In genomic region chr6:168815229-168815628, GRCh38 we compare ENCODE assay signal across 15 cellular contexts.
A peak's percentile ranks its signal among the peaks of the same experiment; 100 is the strongest.
DNase-seq lines count a peak whose midpoint lies in the region; ATAC-seq, FAIRE-seq and TF ChIP-seq lines count a peak whose summit lies in the region.
"Had no signal": no experiment of that assay in that cellular context is flagged by ENCODE, and none has a peak within 500 bp of the region (broad histone marks: within the 10 kb centered on the region; RNA-seq: fewer than 3 reads in every experiment).

No MANE protein-coding gene starts in this region.

- intact Hi-C loops in natural killer cell (cut with micrococcal nuclease): no loop called here

- ATAC-seq in natural killer cell (peak in 1 of 3 donors; percentile 44), RWPE2 (ENCODE audit: low read depth) (no peak)
- no peak for ATAC-seq in natural killer cell treated with Interleukin-12 subunit alpha and Interleukin-12 subunit beta and Interleukin-15 and Interleukin-18, amount 100 ng/mL, for 72 hours
- no peak for ATAC-seq in stimulated activated memory B cell treated with anti-CD40 and anti-IgM and Interleukin-4, amounts not matched to agents 10 μg/mL and 1 μg/mL and 100 μg/mL, for 72 hours

- H3K4me3 ChIP-seq in RWPE2 (ENCODE audit: severe bottlenecking): no peak overlapping the region
- H3K4me3 ChIP-seq in keratinocyte (ENCODE audit: control insufficient read depth in 2 of 3, extremely low read depth in 1 of 3, insufficient read depth in 2 of 3, low read depth in 1 of 3, low read length in 3 of 3): no peak overlapping the region
- H3K4me3 ChIP-seq in right atrium auricular region: no peak overlapping the region
- H3K4me3 ChIP-seq: dorsolateral prefrontal cortex, stomach had no signal

- peak; percentile 19 for TF ChIP-seq CTCF in natural killer cell (IDR thresholded peaks at IDR 0.05)
- TF ChIP-seq CTCF in RWPE2 (IDR thresholded peaks at IDR 0.05; ENCODE audit: poor library complexity, severe bottlenecking): peak; percentile 35
- peak; percentile 17 to 54 (median 29) for TF ChIP-seq CTCF in keratinocyte (optimal IDR thresholded peaks at IDR 0.05 in 1 of 3, IDR thresholded peaks at IDR 0.05 in 1 of 3, conservative IDR thresholded peaks at IDR 0.05 in 1 of 3; ENCODE audit: extremely low read depth in 1 of 3, insufficient read depth in 2 of 3, low read length in 3 of 3)
- TF ChIP-seq CTCF in right atrium auricular region (IDR thresholded peaks at IDR 0.05): no peak

- no peaks in the 10 kb centered on the region for H3K4me1 ChIP-seq in RWPE2 (ENCODE audit: insufficient read depth, poor library complexity, severe bottlenecking)
- no peaks in the 10 kb centered on the region for H3K4me1 ChIP-seq in keratinocyte (ENCODE audit: control insufficient read depth, extremely low read depth, insufficient read depth, low read length)
- no peaks in the 10 kb centered on the region for H3K4me1 ChIP-seq in right atrium auricular region
- H3K4me1 ChIP-seq: stomach had no signal

- H3K4me2 ChIP-seq in keratinocyte (ENCODE audit: control insufficient read depth, extremely low read depth, insufficient read depth, low read depth, low read length): no peak overlapping the region

- H3K79me2 ChIP-seq in keratinocyte (ENCODE audit: control insufficient read depth, insufficient read depth, low read length): no peaks in the 10 kb centered on the region

- H3K36me3 ChIP-seq in RWPE2 (ENCODE audit: low read depth): no peaks in the 10 kb centered on the region
- H3K36me3 ChIP-seq in keratinocyte (ENCODE audit: control insufficient read depth in 2 of 2, extremely low read depth in 1 of 2, insufficient read depth in 2 of 2, low read length in 2 of 2): no peaks in the 10 kb centered on the region
- H3K36me3 ChIP-seq in right atrium auricular region: no peaks in the 10 kb centered on the region
- H3K36me3 ChIP-seq: stomach had no signal

- no peaks in the 10 kb centered on the region for H3K9me1 ChIP-seq in keratinocyte (ENCODE audit: control insufficient read depth, extremely low read depth, insufficient read depth, low read length)

- no peak overlapping the region for H3K27ac Mint-ChIP-seq in natural killer cell
- no peak overlapping the region for H3K27ac Mint-ChIP-seq in natural killer cell treated with Interleukin-12 subunit alpha and Interleukin-12 subunit beta and Interleukin-15 and Interleukin-18, amount 100 ng/mL, for 72 hours
- no peak overlapping the region for H3K27ac Mint-ChIP-seq in stimulated activated memory B cell treated with anti-CD40 and anti-IgM and Interleukin-4, amounts not matched to agents 10 μg/mL and 1 μg/mL and 100 μg/mL, for 72 hours
- H3K27ac Mint-ChIP-seq: memory B cell had no signal

- H3K27me3 Mint-ChIP-seq in natural killer cell (ENCODE audit: low read depth in 2 of 2): peaks cover 17 to 18% of the 10 kb centered on the region in 2 donors
- peaks cover 0 to 9% of the 10 kb centered on the region in 2 donors for H3K27me3 Mint-ChIP-seq in natural killer cell treated with Interleukin-12 subunit alpha and Interleukin-12 subunit beta and Interleukin-15 and Interleukin-18, amount 100 ng/mL, for 72 hours
- no peaks in the 10 kb centered on the region for H3K27me3 Mint-ChIP-seq in stimulated activated memory B cell treated with anti-CD40 and anti-IgM and Interleukin-4, amounts not matched to agents 10 μg/mL and 1 μg/mL and 100 μg/mL, for 72 hours
- H3K27me3 Mint-ChIP-seq: memory B cell had no signal

- H2AFZ ChIP-seq in keratinocyte (ENCODE audit: control insufficient read depth, low read length): no peak overlapping the region

- H3K4me1 Mint-ChIP-seq in natural killer cell: peaks cover 5 to 11% of the 10 kb centered on the region in 2 donors
- peaks cover 0 to 6% of the 10 kb centered on the region in 2 donors for H3K4me1 Mint-ChIP-seq in natural killer cell treated with Interleukin-12 subunit alpha and Interleukin-12 subunit beta and Interleukin-15 and Interleukin-18, amount 100 ng/mL, for 72 hours (ENCODE audit: low read depth in 2 of 2)
- no peaks in the 10 kb centered on the region for H3K4me1 Mint-ChIP-seq in stimulated activated memory B cell treated with anti-CD40 and anti-IgM and Interleukin-4, amounts not matched to agents 10 μg/mL and 1 μg/mL and 100 μg/mL, for 72 hours
- H3K4me1 Mint-ChIP-seq: memory B cell had no signal

- H4K20me1 ChIP-seq in keratinocyte (ENCODE audit: control insufficient read depth, extremely low read depth, insufficient read depth, low read length): no peaks in the 10 kb centered on the region

- DNase-seq in natural killer cell (no peak), RWPE2 (ENCODE audit: low spot score) (no peak), keratinocyte (ENCODE audit: low read depth, low spot score) (no peak), NCI-H1694 (lab: John Stamatoyannopoulos, UW) (no peak), right atrium auricular region (ENCODE audit: low spot score) (no peak), AG20443 (ENCODE audit: low spot score) (no peak)
- no peak for DNase-seq in natural killer cell treated with Interleukin-12 subunit alpha and Interleukin-12 subunit beta and Interleukin-15 and Interleukin-18, amount 100 ng/mL, for 72 hours (ENCODE audit: low spot score)
- DNase-seq: activated effector memory CD4-positive, alpha-beta T cell treated with Interleukin-2 at 50 U/mL for 16 hours; anterior cingulate cortex; dorsolateral prefrontal cortex; NCI-H2171 treated with DMSO at 0.1 percent for 48 hours; occipital lobe; stomach had no signal

- H3K9ac ChIP-seq in keratinocyte (ENCODE audit: control insufficient read depth, extremely low read depth, insufficient read depth, low read length): no peak overlapping the region

- dilution Hi-C loops in keratinocyte (cut with MboI; ENCODE audit: extremely low pct_ligation_motif_present, low sequenced_read_pairs): no loop called here

- H3K9me3 Mint-ChIP-seq in natural killer cell: no peaks in the 10 kb centered on the region
- no peaks in the 10 kb centered on the region for H3K9me3 Mint-ChIP-seq in natural killer cell treated with Interleukin-12 subunit alpha and Interleukin-12 subunit beta and Interleukin-15 and Interleukin-18, amount 100 ng/mL, for 72 hours
- H3K9me3 Mint-ChIP-seq in stimulated activated memory B cell treated with anti-CD40 and anti-IgM and Interleukin-4, amounts not matched to agents 10 μg/mL and 1 μg/mL and 100 μg/mL, for 72 hours: peaks cover 8% of the 10 kb centered on the region

- H3K4me3 Mint-ChIP-seq in natural killer cell: no peak overlapping the region
- H3K4me3 Mint-ChIP-seq in natural killer cell treated with Interleukin-12 subunit alpha and Interleukin-12 subunit beta and Interleukin-15 and Interleukin-18, amount 100 ng/mL, for 72 hours: no peak overlapping the region
- no peak overlapping the region for H3K4me3 Mint-ChIP-seq in stimulated activated memory B cell treated with anti-CD40 and anti-IgM and Interleukin-4, amounts not matched to agents 10 μg/mL and 1 μg/mL and 100 μg/mL, for 72 hours
- H3K4me3 Mint-ChIP-seq: memory B cell had no signal

- H3K27ac ChIP-seq in RWPE2 (ENCODE audit: poor library complexity, severe bottlenecking) (no peak overlapping the region), keratinocyte (ENCODE audit: control insufficient read depth, insufficient read depth, low read length) (no peak overlapping the region), right atrium auricular region (no peak overlapping the region)
- H3K27ac ChIP-seq: dorsolateral prefrontal cortex, stomach had no signal

- FAIRE-seq in keratinocyte (lab: Jason Lieb, UNC): no peak

- no peaks in the 10 kb centered on the region for H3K9me3 ChIP-seq in RWPE2 (ENCODE audit: severe bottlenecking)
- H3K9me3 ChIP-seq in keratinocyte (ENCODE audit: control insufficient read depth, low read depth, low read length): no peaks in the 10 kb centered on the region
- H3K9me3 ChIP-seq in right atrium auricular region: peaks cover 12 to 21% of the 10 kb centered on the region in 2 donors

- no peaks in the 10 kb centered on the region for H3K27me3 ChIP-seq in RWPE2 (ENCODE audit: insufficient read depth, poor library complexity, severe bottlenecking)
- H3K27me3 ChIP-seq in keratinocyte (ENCODE audit: control insufficient read depth, extremely low read depth, insufficient read depth, low read length): no peaks in the 10 kb centered on the region
- no peaks in the 10 kb centered on the region for H3K27me3 ChIP-seq in right atrium auricular region
- H3K27me3 ChIP-seq: stomach had no signal

- peaks cover 11% of the 10 kb centered on the region for H3K36me3 Mint-ChIP-seq in natural killer cell
- H3K36me3 Mint-ChIP-seq in natural killer cell treated with Interleukin-12 subunit alpha and Interleukin-12 subunit beta and Interleukin-15 and Interleukin-18, amount 100 ng/mL, for 72 hours: peaks cover 4% of the 10 kb centered on the region
- H3K36me3 Mint-ChIP-seq in stimulated activated memory B cell treated with anti-CD40 and anti-IgM and Interleukin-4, amounts not matched to agents 10 μg/mL and 1 μg/mL and 100 μg/mL, for 72 hours: no peaks in the 10 kb centered on the region
- H3K36me3 Mint-ChIP-seq: memory B cell had no signal

Comparison
In these comparisons a context has a peak if more than half of its experiments do, and no peak if none do; other contexts are left out.
1. CTCF ChIP-seq: peak in natural killer cell (single experiment), RWPE2 (single experiment) and keratinocyte (3 of 3); none in right atrium auricular region (0 of 2).